Comparison of ENCODE assay signal across 1 cellular context in genomic region chr1:176119549-176119948, GRCh38.
TF ChIP-seq lines count a peak whose summit lies in the region.

No MANE protein-coding gene starts in this region.

TF ChIP-seq in WTC11, 78 proteins besides CTCF, POLR2A, EP300 and RAD21 (continued from another document):
- TF ChIP-seq ZSCAN18 (CRISPR knock-in tag; IDR thresholded peaks at IDR 0.05) (no peak), ERG (CRISPR knock-in tag; IDR thresholded peaks at IDR 0.05) (no peak), OVOL2 (CRISPR knock-in tag; IDR thresholded peaks at IDR 0.05; ENCODE audit: borderline replicate concordance) (no peak), SMAD4 (CRISPR knock-in tag; IDR thresholded peaks at IDR 0.05) (no peak)
